Comparison of ENCODE assay signal across 10 cellular contexts in genomic region chr19:51002542-51003311, GRCh38. TPM values are rescaled to one million over a fixed set of nuclear protein-coding genes. Genes with fewer than 3 reads are reported as not detected.
DNase-seq lines count a peak whose midpoint lies in the region; ATAC-seq and TF ChIP-seq lines count a peak whose summit lies in the region.
"Had no signal": no experiment of that assay in that cellular context is flagged by ENCODE, and none has a peak within 500 bp of the region (broad histone marks: within the 10 kb centered on the region; RNA-seq: fewer than 3 reads in every experiment).

No MANE protein-coding gene starts in this region.

- no peaks in the 10 kb centered on the region for H3K9me3 ChIP-seq in tibial artery
- H3K9me3 ChIP-seq in CD8-positive, alpha-beta T cell (ENCODE audit: low read length), result no peaks in the 10 kb centered on the region
- H3K9me3 ChIP-seq: heart right ventricle had no signal

- no peaks in the 10 kb centered on the region for H3K36me3 Mint-ChIP-seq in CD8-positive, alpha-beta T cell
- H3K36me3 Mint-ChIP-seq: activated naive CD4-positive, alpha-beta T cell treated with anti-CD3 and anti-CD28 coated beads, Interleukin-2, amount 50 U/mL, for 72 hours had no signal

- H3K36me3 ChIP-seq in tibial artery, result no peaks in the 10 kb centered on the region
- no peaks in the 10 kb centered on the region for H3K36me3 ChIP-seq in CD8-positive, alpha-beta T cell (ENCODE audit: insufficient read depth, low read length)
- H3K36me3 ChIP-seq: heart right ventricle had no signal

- H3K27ac ChIP-seq in tibial artery, result no peak overlapping the region
- no peak overlapping the region for H3K27ac ChIP-seq in CD8-positive, alpha-beta T cell (ENCODE audit: low read depth, low read length)
- H3K27ac ChIP-seq: heart right ventricle had no signal

- peak; percentile 6 to 17 for DNase-seq in stimulated activated CD4-positive, alpha-beta T cell treated with anti-CD3 and anti-CD28 coated beads, Interleukin-4, amount 100 ng/mL, for 48 hours (ENCODE audit: low read depth in 2 of 2)
- no peak for DNase-seq in stimulated activated CD4-positive, alpha-beta T cell treated with anti-CD3 and anti-CD28 coated beads, Interleukin-4, amount 100 ng/mL, for 1 hour
- DNase-seq in RPMI8226 (peak; percentile 74), tibial artery (no peak)
- no peak for DNase-seq in CD8-positive, alpha-beta T cell
- DNase-seq: heart right ventricle had no signal

- H3K4me3 Mint-ChIP-seq in CD8-positive, alpha-beta T cell, result no peak overlapping the region

- ATAC-seq in GM21390 (IDR thresholded peaks at IDR 0.05; ENCODE audit: unreplicated experiment), result no peak
- ATAC-seq in CD8-positive, alpha-beta T cell, result no peak
- ATAC-seq in HG03432 (IDR thresholded peaks at IDR 0.05; ENCODE audit: unreplicated experiment), result no peak
- ATAC-seq: heart right ventricle had no signal

- no peak overlapping the region for H3K27ac Mint-ChIP-seq in CD8-positive, alpha-beta T cell

- peak overlapping the region; percentile 24 for H3K4me3 ChIP-seq in iPS-11a (ENCODE audit: low read depth, low read length)
- H3K4me3 ChIP-seq in tibial artery, result no peak overlapping the region
- H3K4me3 ChIP-seq in CD8-positive, alpha-beta T cell (ENCODE audit: low read depth, low read length), result no peak overlapping the region
- H3K4me3 ChIP-seq: heart right ventricle had no signal

- no peak for TF ChIP-seq CTCF in tibial artery (IDR thresholded peaks at IDR 0.05)
- TF ChIP-seq CTCF in CD8-positive, alpha-beta T cell (IDR thresholded peaks at IDR 0.05), result no peak

- H3K4me1 ChIP-seq in tibial artery, result peaks cover 0 to 11% (median 0%) of the 10 kb centered on the region in 4 donors
- H3K4me1 ChIP-seq in CD8-positive, alpha-beta T cell (ENCODE audit: insufficient read depth, low read length), result no peaks in the 10 kb centered on the region
- H3K4me1 ChIP-seq: heart right ventricle had no signal

- H3K27me3 Mint-ChIP-seq in CD8-positive, alpha-beta T cell (ENCODE audit: low read depth), result peaks cover 49% of the 10 kb centered on the region

- POLR2A ChIA-PET in CD8-positive, alpha-beta T cell (lab: Charles Lee), result no interaction called here

- peaks cover 0 to 47% of the 10 kb centered on the region in 2 donors for H3K27me3 ChIP-seq in tibial artery
- peaks cover 4% of the 10 kb centered on the region for H3K27me3 ChIP-seq in CD8-positive, alpha-beta T cell (ENCODE audit: insufficient read depth, low read length)

- no peaks in the 10 kb centered on the region for H3K4me1 Mint-ChIP-seq in CD8-positive, alpha-beta T cell (ENCODE audit: low read depth)

- no peaks in the 10 kb centered on the region for H3K9me3 Mint-ChIP-seq in CD8-positive, alpha-beta T cell
- H3K9me3 Mint-ChIP-seq: activated naive CD4-positive, alpha-beta T cell treated with anti-CD3 and anti-CD28 coated beads, Interleukin-2, amount 50 U/mL, for 72 hours had no signal

- CTCF ChIA-PET in CD8-positive, alpha-beta T cell (lab: Charles Lee), result no interaction called here

- intact Hi-C loops in tibial artery (cut with DNase I; ENCODE audit: low total_unique reads), result no loop called here
- intact Hi-C loops in CD8-positive, alpha-beta T cell (cut with DNase I, micrococcal nuclease), result no loop called here

RNA-seq across cellular contexts. Expression of gene KLK8, which starts 1.3 kb away (rescaled TPM):
- total RNA-seq in CD8-positive, alpha-beta T cell, result not detected
- total RNA-seq: activated naive CD4-positive, alpha-beta T cell treated with anti-CD3 and anti-CD28 coated beads, Interleukin-2, amount 50 U/mL, for 72 hours; heart right ventricle had no signal

RNA-seq across cellular contexts. Expression of gene KLK10, which starts 16.8 kb away (rescaled TPM):
- total RNA-seq in CD8-positive, alpha-beta T cell, result not detected
- total RNA-seq: activated naive CD4-positive, alpha-beta T cell treated with anti-CD3 and anti-CD28 coated beads, Interleukin-2, amount 50 U/mL, for 72 hours had no signal

RNA-seq across cellular contexts. Expression of gene KLK7, which starts 19.0 kb away (rescaled TPM):
- total RNA-seq in CD8-positive, alpha-beta T cell, result not detected
- total RNA-seq: activated naive CD4-positive, alpha-beta T cell treated with anti-CD3 and anti-CD28 coated beads, Interleukin-2, amount 50 U/mL, for 72 hours; heart right ventricle had no signal

RNA-seq across cellular contexts. Expression of gene KLK11, which starts 23.7 kb away (rescaled TPM):
- total RNA-seq in CD8-positive, alpha-beta T cell, result not detected
- total RNA-seq: activated naive CD4-positive, alpha-beta T cell treated with anti-CD3 and anti-CD28 coated beads, Interleukin-2, amount 50 U/mL, for 72 hours had no signal

RNA-seq across cellular contexts. Expression of gene KLK12, which starts 32.1 kb away (rescaled TPM):
- total RNA-seq in CD8-positive, alpha-beta T cell, result not detected
- total RNA-seq: activated naive CD4-positive, alpha-beta T cell treated with anti-CD3 and anti-CD28 coated beads, Interleukin-2, amount 50 U/mL, for 72 hours; heart right ventricle had no signal

Comparison
In these comparisons a context has a peak if more than half of its experiments do, and no peak if none do; other contexts are left out.
1. DNase-seq: peak in stimulated activated CD4-positive, alpha-beta T cell treated with anti-CD3 and anti-CD28 coated beads, Interleukin-4, amount 100 ng/mL, for 48 hours (2 of 2) and RPMI8226 (single experiment); none in stimulated activated CD4-positive, alpha-beta T cell treated with anti-CD3 and anti-CD28 coated beads, Interleukin-4, amount 100 ng/mL, for 1 hour (single experiment), tibial artery (0 of 2) and CD8-positive, alpha-beta T cell (0 of 7).